In genomic region chr2:8515864-8516533, GRCh38 we compare ENCODE assay signal across 7 cellular contexts.
DNase-seq lines count a peak whose midpoint lies in the region; ATAC-seq and TF ChIP-seq lines count a peak whose summit lies in the region.

No MANE protein-coding gene starts in this region.

- no peaks in the 10 kb centered on the region for H3K36me3 ChIP-seq in vagina
- H3K36me3 ChIP-seq in breast epithelium: no peaks in the 10 kb centered on the region
- no peaks in the 10 kb centered on the region for H3K36me3 ChIP-seq in thyroid gland

- H3K4me1 Mint-ChIP-seq in activated naive CD8-positive, alpha-beta T cell treated with anti-CD3 and anti-CD28 coated beads for 36 hours: peaks cover 45% of the 10 kb centered on the region

- H3K4me1 ChIP-seq in vagina (no peaks in the 10 kb centered on the region), breast epithelium (no peaks in the 10 kb centered on the region), thyroid gland (peaks cover 13 to 22% of the 10 kb centered on the region in 2 donors)

- 84 to 87% methylated on average over 5 of the region's 5 CpGs for WGBS in thyroid gland, 2 donors

- TF ChIP-seq CTCF in vagina (IDR thresholded peaks at IDR 0.05) (no peak), breast epithelium (IDR thresholded peaks at IDR 0.05) (no peak), thyroid gland (IDR thresholded peaks at IDR 0.05) (no peak)

- H3K27me3 ChIP-seq in vagina (no peaks in the 10 kb centered on the region), breast epithelium (no peaks in the 10 kb centered on the region), thyroid gland (no peaks in the 10 kb centered on the region)

- H3K4me3 ChIP-seq in vagina (no peak overlapping the region), breast epithelium (no peak overlapping the region), thyroid gland (replicated peaks in 1 of 3) (no peak overlapping the region)

- peak overlapping the region; percentile 87 for H3K27ac Mint-ChIP-seq in activated naive CD8-positive, alpha-beta T cell treated with anti-CD3 and anti-CD28 coated beads for 36 hours

- no peak overlapping the region for H3K27ac ChIP-seq in vagina
- H3K27ac ChIP-seq in breast epithelium: no peak overlapping the region
- H3K27ac ChIP-seq in thyroid gland: no peak overlapping the region

- no peaks in the 10 kb centered on the region for H3K27me3 Mint-ChIP-seq in activated naive CD8-positive, alpha-beta T cell treated with anti-CD3 and anti-CD28 coated beads for 36 hours

- intact Hi-C loops in vagina (cut with DNase I) (no loop called here), breast epithelium (cut with DNase I; ENCODE audit: low total_unique reads) (no loop called here), thyroid gland (cut with DNase I) (no loop called here)

- DNase-seq in NCI-H1417 (lab: John Stamatoyannopoulos, UW) (peak; percentile 74 to 92 (median 85)), vagina (ENCODE audit: extremely low spot score in 2 of 2) (no peak), breast epithelium (ENCODE audit: low spot score in 2 of 2) (no peak), thyroid gland (no peak)
- no peak for DNase-seq in activated naive CD8-positive, alpha-beta T cell treated with anti-CD3 and anti-CD28 coated beads for 36 hours

- no peak for TF ChIP-seq POLR2A in vagina (IDR thresholded peaks at IDR 0.05)
- no peak for TF ChIP-seq POLR2A in breast epithelium (IDR thresholded peaks at IDR 0.05)
- TF ChIP-seq POLR2A in thyroid gland (IDR thresholded peaks at IDR 0.05): no peak

- H3K9me3 ChIP-seq in vagina: no peaks in the 10 kb centered on the region
- peaks cover 8 to 9% of the 10 kb centered on the region in 2 donors for H3K9me3 ChIP-seq in breast epithelium
- no peaks in the 10 kb centered on the region for H3K9me3 ChIP-seq in thyroid gland

- ATAC-seq in GM18858 (IDR thresholded peaks at IDR 0.05; ENCODE audit: unreplicated experiment) (peak; percentile 30), GM21737 (IDR thresholded peaks at IDR 0.05; ENCODE audit: unreplicated experiment) (peak; percentile 46)

- peak overlapping the region; percentile 22 for H3K4me3 Mint-ChIP-seq in activated naive CD8-positive, alpha-beta T cell treated with anti-CD3 and anti-CD28 coated beads for 36 hours

- H3K36me3 Mint-ChIP-seq in activated naive CD8-positive, alpha-beta T cell treated with anti-CD3 and anti-CD28 coated beads for 36 hours: peaks cover 7% of the 10 kb centered on the region

- H3K9me3 Mint-ChIP-seq in activated naive CD8-positive, alpha-beta T cell treated with anti-CD3 and anti-CD28 coated beads for 36 hours: peaks cover 9% of the 10 kb centered on the region

Comparison
In these comparisons a context has a peak if more than half of its experiments do, and no peak if none do; other contexts are left out.
1. DNase-seq: peak in NCI-H1417 (3 of 3); none in activated naive CD8-positive, alpha-beta T cell treated with anti-CD3 and anti-CD28 coated beads for 36 hours (single experiment), vagina (0 of 2), breast epithelium (0 of 2) and thyroid gland (0 of 2).